1 cellular context compared by ENCODE assay signal in genomic region chr1:27515626-27516025, GRCh38.
TF ChIP-seq lines count a peak whose summit lies in the region.

No MANE protein-coding gene starts in this region.

TF ChIP-seq in HepG2, 621 proteins besides CTCF, POLR2A, EP300 and RAD21:
- TF ChIP-seq ZBTB46 (CRISPR knock-in tag; IDR thresholded peaks at IDR 0.05; ENCODE audit: borderline replicate concordance) (no peak), FIP1L1 (IDR thresholded peaks at IDR 0.05; ENCODE audit: borderline replicate concordance, insufficient read depth, low read depth, low read length) (no peak), ZNF841 (CRISPR knock-in tag; IDR thresholded peaks at IDR 0.05; ENCODE audit: borderline replicate concordance) (no peak), NR0B2 (CRISPR knock-in tag; IDR thresholded peaks at IDR 0.05) (no peak), GPBP1L1 (CRISPR knock-in tag; IDR thresholded peaks at IDR 0.05) (no peak), ZNF709 (CRISPR knock-in tag; IDR thresholded peaks at IDR 0.05) (no peak), ZNF10 (CRISPR knock-in tag; IDR thresholded peaks at IDR 0.05; ENCODE audit: borderline replicate concordance, low read depth) (no peak), ZFP36L2 (CRISPR knock-in tag; IDR thresholded peaks at IDR 0.05) (no peak), ZNF256 (CRISPR knock-in tag; conservative IDR thresholded peaks at IDR 0.05) (no peak), ZNF609 (CRISPR knock-in tag; IDR thresholded peaks at IDR 0.05; ENCODE audit: borderline replicate concordance) (no peak), AFF4 (CRISPR knock-in tag; IDR thresholded peaks at IDR 0.05) (no peak), ZNF251 (CRISPR knock-in tag; IDR thresholded peaks at IDR 0.05) (no peak)
